Comparison of ENCODE assay signal across 10 cellular contexts in the genomic region with DNA sequence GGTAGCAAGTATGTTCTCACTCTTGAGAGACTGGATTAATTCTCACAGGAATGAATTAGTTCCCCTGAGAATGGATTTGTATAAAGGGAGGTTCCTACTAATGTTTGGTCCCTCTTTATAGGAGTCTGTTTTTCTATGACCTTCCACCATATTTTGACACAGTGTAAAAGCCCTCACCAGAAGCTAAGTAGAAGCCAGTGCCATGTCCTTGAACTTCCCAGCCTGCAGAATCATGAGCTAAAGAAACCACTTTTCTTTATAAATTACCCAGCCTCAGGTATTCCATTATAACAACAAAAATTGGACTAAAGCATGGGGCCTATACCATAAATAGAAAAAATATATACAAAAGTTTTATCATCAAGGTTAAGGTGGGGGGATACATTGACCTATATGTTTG.
"Had no signal": no experiment of that assay in that cellular context is flagged by ENCODE, and none has a peak within 500 bp of the region (broad histone marks: within the 10 kb centered on the region; RNA-seq: fewer than 3 reads in every experiment).

No MANE protein-coding gene starts in this region.

- H3K9ac ChIP-seq: GM23248 had no signal

- H3K4me2 ChIP-seq: GM23338 had no signal

- H3K36me3 ChIP-seq: HAP-1 had no signal

- ATAC-seq: GM23338, HCT116 had no signal

- H3K27ac ChIP-seq: GM23248 had no signal

- H2AFZ ChIP-seq: GM23248, GM23338 had no signal

- DNase-seq: GM23248, GOT3, H7, H9, HCEC 1CT, HFFc6 had no signal

- H3K4me3 ChIP-seq: GM23248, GM23338, HAP-1 had no signal

- FAIRE-seq: H54 had no signal

- H3K4me1 ChIP-seq: HAP-1 had no signal

- H3K9me3 ChIP-seq: HAP-1 had no signal
